Comparison of ENCODE assay signal across 8 cellular contexts in the genomic region with DNA sequence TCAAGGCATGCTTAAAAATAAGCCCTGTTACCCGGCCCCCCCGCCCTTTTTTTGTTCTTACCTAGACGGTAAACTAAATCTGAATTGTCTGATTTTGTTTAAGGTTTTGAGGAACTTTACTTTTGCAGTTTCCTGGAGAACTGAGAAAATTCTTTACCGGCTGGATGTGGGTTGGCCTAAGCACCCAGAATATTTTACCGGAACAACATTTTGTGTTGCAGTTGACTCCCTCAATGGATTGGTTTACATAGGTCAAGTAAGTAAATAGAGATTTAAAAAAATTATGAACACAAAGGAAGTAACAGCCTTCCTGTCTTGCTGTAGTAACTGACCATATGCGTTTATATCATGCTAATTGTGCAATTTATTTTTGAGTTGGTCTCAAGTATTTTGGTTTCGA. TPM values are rescaled to one million over a fixed set of nuclear protein-coding genes. Genes with fewer than 3 reads are reported as not detected.
DNase-seq lines count a peak whose midpoint lies in the region; ATAC-seq and TF ChIP-seq lines count a peak whose summit lies in the region.

No MANE protein-coding gene starts in this region.

- H3K27ac ChIP-seq in mesodermal cell (ENCODE audit: low read depth, low read length, severe bottlenecking) = no peak overlapping the region

- CTCF ChIA-PET in AG04449 (lab: Yijun Ruan, JAX) = interaction anchor here (3.6 kb wide), 1 partner anchor 12 kb away, joined by 16 read pairs; no protein-coding TSS in a partner anchor

- no peak for TF ChIP-seq CTCF in AG04449 (IDR thresholded peaks at IDR 0.05; ENCODE audit: insufficient read depth, low read length, missing control alignments)
- TF ChIP-seq CTCF in astrocyte of the spinal cord (IDR thresholded peaks at IDR 0.05; ENCODE audit: low read depth, low read length) = no peak

- no peak for DNase-seq in AG04449 (ENCODE audit: low read depth, low spot score)
- peak; percentile 27 for DNase-seq in HT-29 (ENCODE audit: low spot score)
- no peak for DNase-seq in astrocyte of the spinal cord (ENCODE audit: low read depth, low spot score)
- DNase-seq in NCI-H187 treated with DMSO at 0.1 percent for 48 hours (lab: John Stamatoyannopoulos, UW) = no peak

- no peak for ATAC-seq in GM21723 (IDR thresholded peaks at IDR 0.05; ENCODE audit: unreplicated experiment)
- no peak for ATAC-seq in GM18498 (IDR thresholded peaks at IDR 0.05; ENCODE audit: unreplicated experiment)
- ATAC-seq in HG03378 (IDR thresholded peaks at IDR 0.05; ENCODE audit: unreplicated experiment) = no peak

- peak overlapping the region; percentile 91 for H3K4me3 ChIP-seq in AG04449 (ENCODE audit: low read depth, low read length)
- peak overlapping the region; percentile 92 for H3K4me3 ChIP-seq in astrocyte of the spinal cord (ENCODE audit: low read depth, low read length)
- peak overlapping the region; percentile 83 for H3K4me3 ChIP-seq in mesodermal cell (ENCODE audit: extremely low read depth, insufficient read depth, low read length, poor library complexity, severe bottlenecking)

- peaks cover 12% of the 10 kb centered on the region for H3K4me1 ChIP-seq in mesodermal cell (ENCODE audit: control insufficient read depth, insufficient read depth, low read length, poor library complexity, severe bottlenecking)

- H3K9me3 ChIP-seq in mesodermal cell (ENCODE audit: control insufficient read depth, low read length) = no peaks in the 10 kb centered on the region

- in situ Hi-C loops in astrocyte of the spinal cord (cut with HindIII; ENCODE audit: low sequenced_read_pairs) = no loop called here

- WGBS in mesodermal cell (ENCODE audit: insufficient coverage in 2 of 2), 2 experiments = 75 to 83% methylated on average over 2 of the region's 7 CpGs

- peaks cover 1% of the 10 kb centered on the region for H3K36me3 ChIP-seq in mesodermal cell (ENCODE audit: control insufficient read depth, insufficient read depth, low read length)

- POLR2A ChIA-PET in AG04449 (lab: Yijun Ruan, JAX) = no interaction called here

RNA-seq across cellular contexts. Expression of gene NHLRC3, which starts 0.8 kb away (rescaled TPM):
- total RNA-seq in HT-29 (2014; rRNA removed; shearing (Covaris generic)) = 11.3 and 13.3 TPM in 2 replicates
- polyA plus RNA-seq in mesodermal cell (2013, experiment 1 of 2) = 9.1 TPM
- polyA plus RNA-seq in mesodermal cell (2013, experiment 2 of 2) = 10.6 TPM

RNA-seq across cellular contexts. Expression of gene PROSER1, which starts 1.1 kb away (rescaled TPM):
- 29.7 and 34.4 TPM in 2 replicates for total RNA-seq in HT-29 (2014; rRNA removed; shearing (Covaris generic))
- 27.6 TPM for polyA plus RNA-seq in mesodermal cell (2013, experiment 1 of 2)
- polyA plus RNA-seq in mesodermal cell (2013, experiment 2 of 2) = 25.2 TPM

RNA-seq across cellular contexts. Expression of gene STOML3, which starts 48.4 kb away (rescaled TPM):
- not detected in 2 replicates for total RNA-seq in HT-29 (2014; rRNA removed; shearing (Covaris generic))
- not detected for polyA plus RNA-seq in mesodermal cell (2013, experiment 1 of 2)
- polyA plus RNA-seq in mesodermal cell (2013, experiment 2 of 2) = not detected
